10 cellular contexts compared by ENCODE assay signal in genomic region chr11:121696177-121696863, GRCh38.
A peak's percentile ranks its signal among the peaks of the same experiment; 100 is the strongest.
DNase-seq lines count a peak whose midpoint lies in the region; ATAC-seq, FAIRE-seq and TF ChIP-seq lines count a peak whose summit lies in the region.
"Had no signal": no experiment of that assay in that cellular context is flagged by ENCODE, and none has a peak within 500 bp of the region (broad histone marks: within the 10 kb centered on the region; RNA-seq: fewer than 3 reads in every experiment).

No MANE protein-coding gene starts in this region.

- H3K4me3 ChIP-seq in pancreas: no peak overlapping the region

- intact Hi-C loops in left cardiac atrium (cut with DNase I) (no loop called here), pancreas (cut with DNase I) (no loop called here)

- DNase-seq in Ammon's horn (ENCODE audit: low spot score): peak; percentile 84
- peak in 49 of 56 donors; percentile 13 to 87 (median 65) for DNase-seq in amygdala (lab: John Stamatoyannopoulos, UW)
- peak; percentile 24 for DNase-seq in left cardiac atrium
- DNase-seq in pancreas: peak in 3 of 6 donors; percentile 40 to 56 (median 50)
- DNase-seq in activated T-cell treated with anti-CD3 and anti-CD28 coated beads, Interleukin-2, amount 50 U/mL, for 48 hours: no peak
- DNase-seq in activated CD4-positive, CD25-positive, alpha-beta regulatory T cell (lab: John Stamatoyannopoulos, UW): no peak
- DNase-seq: activated T-cell treated with anti-CD3 and anti-CD28 coated beads, Interleukin-2, amount 50 U/mL, for 72 hours; stimulated activated naive CD4-positive, alpha-beta T cell treated with Interleukin-2 at 50 U/mL for 16 hours had no signal

- FAIRE-seq in pancreas (lab: Jason Lieb, UNC): no peak

- H3K27me3 ChIP-seq in pancreas: peaks cover 0 to 6% (median 0%) of the 10 kb centered on the region in 4 donors

- no peaks in the 10 kb centered on the region for H3K9me3 ChIP-seq in pancreas

- no peaks in the 10 kb centered on the region for H3K4me1 ChIP-seq in pancreas

- peak; percentile 73 to 74 for ATAC-seq in left cardiac atrium
- peak; percentile 76 to 87 (median 82) for ATAC-seq in pancreas
- ATAC-seq in GM19455 (IDR thresholded peaks at IDR 0.05; ENCODE audit: unreplicated experiment): no peak
- no peak for ATAC-seq in HG03045 (IDR thresholded peaks at IDR 0.05; ENCODE audit: unreplicated experiment)
- ATAC-seq: activated T-cell treated with anti-CD3 and anti-CD28 coated beads, Interleukin-2, amount 50 U/mL, for 72 hours had no signal

- 20 to 22% methylated on average over 20 of the region's 20 CpGs for WGBS in pancreas, 2 donors

- TF ChIP-seq CTCF in pancreas (IDR thresholded peaks at IDR 0.05): no peak

- H3K27ac ChIP-seq in pancreas: peak overlapping the region; percentile 68 to 80 (median 74)

- H3K36me3 ChIP-seq in pancreas: no peaks in the 10 kb centered on the region

Comparison
In these comparisons a context has a peak if more than half of its experiments do, and no peak if none do; other contexts are left out.
1. DNase-seq: peak in Ammon's horn (single experiment), amygdala (49 of 56) and left cardiac atrium (single experiment); none in activated T-cell treated with anti-CD3 and anti-CD28 coated beads, Interleukin-2, amount 50 U/mL, for 48 hours (0 of 2) and activated CD4-positive, CD25-positive, alpha-beta regulatory T cell (0 of 4).
2. ATAC-seq: peak in left cardiac atrium (2 of 2) and pancreas (4 of 4); none in GM19455 (single experiment) and HG03045 (single experiment).